ENCODE assay signal across 8 cellular contexts in genomic region chr10:110273474-110273873, GRCh38. TPM values are rescaled to one million over a fixed set of nuclear protein-coding genes. Genes with fewer than 3 reads are reported as not detected.
DNase-seq lines count a peak whose midpoint lies in the region; ATAC-seq and TF ChIP-seq lines count a peak whose summit lies in the region.

No MANE protein-coding gene starts in this region.

- peak overlapping the region in 1 of 8 donors; percentile 37 for H3K27ac ChIP-seq in spleen

- no peaks in the 10 kb centered on the region for H3K9me3 Mint-ChIP-seq in CD14-positive monocyte

- H3K4me3 ChIP-seq in spleen, result no peak overlapping the region

- TF ChIP-seq CTCF in CD14-positive monocyte (IDR thresholded peaks at IDR 0.05), result no peak
- TF ChIP-seq CTCF in spleen (IDR thresholded peaks at IDR 0.05 in 8 of 11, conservative IDR thresholded peaks at IDR 0.05 in 3 of 11), result no peak

- no peaks in the 10 kb centered on the region for H3K9me3 ChIP-seq in spleen

- peaks cover 43% of the 10 kb centered on the region for H3K4me1 Mint-ChIP-seq in CD14-positive monocyte

- no peaks in the 10 kb centered on the region for H3K27me3 Mint-ChIP-seq in CD14-positive monocyte (ENCODE audit: low read depth in 3 of 3)

- H3K27me3 ChIP-seq in spleen (replicated peaks in 1 of 7), result no peaks in the 10 kb centered on the region

- peak overlapping the region; percentile 57 to 81 for H3K4me3 Mint-ChIP-seq in CD14-positive monocyte

- DNase-seq in CD14-positive monocyte (ENCODE audit: low spot score) (peak; percentile 86), Right ventricle myocardium superior (peak; percentile 77), cerebellar nuclear complex (lab: John Stamatoyannopoulos, UW) (no peak), spleen (no peak)
- peak; percentile 24 to 36 for DNase-seq in activated CD4-positive, alpha-beta T cell treated with anti-CD3 and anti-CD28 coated beads, Interleukin-2, amount 50 U/mL, for 48 hours
- DNase-seq in stimulated activated CD4-positive, alpha-beta T cell treated with anti-CD3 and anti-CD28 coated beads, Interleukin-15, amount 100 ng/mL, for 24 hours, result peak; percentile 48
- DNase-seq in effector CD8-positive, alpha-beta T cell (lab: John Stamatoyannopoulos, UW), result no peak

- no peaks in the 10 kb centered on the region for H3K36me3 ChIP-seq in spleen

- H3K36me3 Mint-ChIP-seq in CD14-positive monocyte, result peaks cover 3 to 6% of the 10 kb centered on the region in 2 donors

- H3K27ac Mint-ChIP-seq in CD14-positive monocyte, result peak overlapping the region; percentile 69 to 95 (median 88)

- no peak for TF ChIP-seq POLR2A in spleen (IDR thresholded peaks at IDR 0.05)

- intact Hi-C loops in CD14-positive monocyte (cut with micrococcal nuclease), result loop anchor here (5.0 kb wide), 3 partner anchors 46 to 131 kb away; partner anchors contain the start of gene MXI1 (in 1 of the 2)
- intact Hi-C loops in Right ventricle myocardium superior (cut with DNase I), result no loop called here
- intact Hi-C loops in spleen (cut with DNase I; ENCODE audit: low total_unique reads), result loop anchor here (10.0 kb wide), 1 partner anchor 389 kb away; no protein-coding TSS in a partner anchor

- peaks cover 0 to 49% (median 19%) of the 10 kb centered on the region in 6 donors for H3K4me1 ChIP-seq in spleen

- 43 to 65% (median 53%) methylated on average over 4 of the region's 4 CpGs for whole genome bisulfite sequencing in spleen, 5 donors

- ATAC-seq in HG03095 (IDR thresholded peaks at IDR 0.05; ENCODE audit: unreplicated experiment) (peak; percentile 40), Right ventricle myocardium superior (ENCODE audit: poor library complexity) (peak; percentile 50)

RNA-seq across cellular contexts. Expression of gene SMNDC1, which starts 31.2 kb away (rescaled TPM):
- polyA plus RNA-seq in CD14-positive monocyte, result 10 to 100 TPM; 15.6 to 18.2 TPM
- 25.0 TPM for total RNA-seq in Right ventricle myocardium superior
- 10 to 100 TPM; 16.1 to 34.8 (median 27.3) TPM for total RNA-seq in spleen
- polyA plus RNA-seq in spleen, result 10 to 100 TPM; 10.3 to 11.5 (median 11.2) TPM

Comparison
In these comparisons a context has a peak if more than half of its experiments do, and no peak if none do; other contexts are left out.
1. DNase-seq: peak in CD14-positive monocyte (single experiment), activated CD4-positive, alpha-beta T cell treated with anti-CD3 and anti-CD28 coated beads, Interleukin-2, amount 50 U/mL, for 48 hours (2 of 2), Right ventricle myocardium superior (single experiment) and stimulated activated CD4-positive, alpha-beta T cell treated with anti-CD3 and anti-CD28 coated beads, Interleukin-15, amount 100 ng/mL, for 24 hours (single experiment); none in effector CD8-positive, alpha-beta T cell (single experiment), cerebellar nuclear complex (0 of 2) and spleen (single experiment).